In the genomic region with DNA sequence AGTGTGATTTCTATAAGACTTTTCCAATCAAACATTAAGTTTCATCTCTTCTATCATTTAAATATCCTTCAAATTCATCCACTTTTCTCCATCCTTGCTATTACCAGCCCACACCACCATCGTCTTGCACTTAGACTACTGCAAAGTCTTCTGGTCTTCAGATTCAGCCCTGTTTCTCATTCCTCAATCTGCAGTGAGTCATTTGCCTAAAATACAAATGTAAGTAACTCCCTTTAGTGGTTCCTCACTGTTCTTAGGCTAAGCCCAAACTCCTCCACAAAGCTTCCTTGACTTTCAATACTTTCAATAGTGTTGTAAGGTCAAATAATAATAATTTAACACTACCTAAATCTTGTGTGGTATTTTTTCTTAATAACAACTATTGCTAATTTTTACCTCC, we compare ENCODE assay signal across 19 cellular contexts.
DNase-seq lines count a peak whose midpoint lies in the region; ATAC-seq and TF ChIP-seq lines count a peak whose summit lies in the region.
"Had no signal": no experiment of that assay in that cellular context is flagged by ENCODE, and none has a peak within 500 bp of the region (broad histone marks: within the 10 kb centered on the region; RNA-seq: fewer than 3 reads in every experiment).

No MANE protein-coding gene starts in this region.

- peaks cover 6% of the 10 kb centered on the region for H3K9me3 Mint-ChIP-seq in mesothelial cell of epicardium
- H3K9me3 Mint-ChIP-seq: activated T-cell treated with anti-CD3 and anti-CD28 coated beads, Interleukin-2, amount 50 U/mL, for 24 hours had no signal

- peak; percentile 61 for DNase-seq in AG10803 (ENCODE audit: low read depth)
- DNase-seq in IMR-90 = peak; percentile 67
- peak; percentile 26 to 62 for DNase-seq in cardiac fibroblast (ENCODE audit: low read depth in 2 of 2)
- DNase-seq in mesothelial cell of epicardium (ENCODE audit: low spot score in 2 of 2, unreplicated experiment in 2 of 2) = no peak
- no peak for DNase-seq in NCI-H2196 treated with DMSO at 0.1 percent for 48 hours (lab: John Stamatoyannopoulos, UW; ENCODE audit: unreplicated experiment)
- no peak for DNase-seq in ureter (ENCODE audit: low spot score)
- no peak for DNase-seq in ACHN
- DNase-seq: activated CD4-positive, alpha-beta T cell treated with anti-CD3 and anti-CD28 coated beads, Interleukin-2, amount 50 U/mL, for 1 hour; activated T-cell treated with anti-CD3 and anti-CD28 coated beads, Interleukin-2, amount 50 U/mL, for 24 hours; AML-193; anterior cingulate cortex; DMS53; dorsolateral prefrontal cortex; foreskin keratinocyte; NCI-H1694; NCI-H526 treated with DMSO at 0.1 percent for 48 hours; occipital lobe had no signal

- peaks cover 5% of the 10 kb centered on the region; the same call in 1 of the 2 replicates for H3K36me3 ChIP-seq in IMR-90 (ENCODE audit: control insufficient read depth, insufficient read depth, low read length)

- no peaks in the 10 kb centered on the region for H3K27me3 ChIP-seq in IMR-90 (ENCODE audit: control insufficient read depth, insufficient read depth, low read length)
- H3K27me3 ChIP-seq: dorsolateral prefrontal cortex, foreskin keratinocyte had no signal

- no peak for TF ChIP-seq RAD21 in IMR-90 (IDR thresholded peaks at IDR 0.05; ENCODE audit: low read length)

- H2BK20ac ChIP-seq in IMR-90 (ENCODE audit: low read depth, low read length) = no peak overlapping the region

- no peaks in the 10 kb centered on the region for H3K27me3 Mint-ChIP-seq in mesothelial cell of epicardium (ENCODE audit: low read depth)
- H3K27me3 Mint-ChIP-seq: activated T-cell treated with anti-CD3 and anti-CD28 coated beads, Interleukin-2, amount 50 U/mL, for 24 hours had no signal

- WGBS in IMR-90 (ENCODE audit: extremely low coverage in 2 of 2, insufficient read length in 1 of 2), 2 experiments = 100% methylated on average over 1 of the region's 1 CpG

- H3K4ac ChIP-seq in IMR-90 (ENCODE audit: low read depth, low read length) = no peak overlapping the region

- no peak overlapping the region for H3K9ac ChIP-seq in IMR-90 (ENCODE audit: low read depth, low read length)

- dilution Hi-C loops in IMR-90 (cut with HindIII; ENCODE audit: low sequenced_read_pairs, unreplicated experiment) = no loop called here

- ATAC-seq in IMR-90 (ENCODE audit: low read depth) = peak; percentile 43; the same call in 1 of the 2 replicates
- no peak for ATAC-seq in HG03442 (IDR thresholded peaks at IDR 0.05; ENCODE audit: unreplicated experiment)
- ATAC-seq: foreskin keratinocyte had no signal

- TF ChIP-seq POLR2A in IMR-90 (IDR thresholded peaks at IDR 0.05; ENCODE audit: low read depth, low read length) = no peak

- POLR2A ChIA-PET in IMR-90 (lab: Charles Lee; ENCODE audit: unreplicated experiment) = no interaction called here

- no peak overlapping the region for H3K23ac ChIP-seq in IMR-90 (ENCODE audit: low read depth, low read length)

- H4K5ac ChIP-seq in IMR-90 (ENCODE audit: low read depth, low read length) = no peak overlapping the region

- H4K8ac ChIP-seq in IMR-90 (ENCODE audit: low read depth in 2 of 2, low read length in 2 of 2) = no peak overlapping the region

- CTCF ChIA-PET in IMR-90 (lab: Yijun Ruan, JAX) = interaction anchor here (0.9 to 1.2 kb wide), 2 partner anchors 16 to 178 kb away, joined by 3 read pairs; no protein-coding TSS in a partner anchor

- peaks cover 0 to 17% of the 10 kb centered on the region in 2 experiments; a peak in 2 of 4 replicates for H3K79me1 ChIP-seq in IMR-90 (ENCODE audit: low read depth in 1 of 2, low read length in 2 of 2)

- H2BK15ac ChIP-seq in IMR-90 (ENCODE audit: low read depth, low read length) = no peak overlapping the region

- no peak overlapping the region for H2AK9ac ChIP-seq in IMR-90 (replicated peaks; ENCODE audit: low read depth, low read length, poor library complexity)

- no peak overlapping the region for H3K56ac ChIP-seq in IMR-90 (ENCODE audit: extremely low read depth, insufficient read depth, low read length)

- peaks cover 8% of the 10 kb centered on the region for H3K4me1 ChIP-seq in IMR-90 (ENCODE audit: control insufficient read depth, insufficient read depth, low read length)

- H2BK120ac ChIP-seq in IMR-90 (ENCODE audit: low read depth, low read length) = no peak overlapping the region

- H3K4me2 ChIP-seq in IMR-90 (ENCODE audit: low read depth, low read length) = no peak overlapping the region

- in situ Hi-C loops in IMR-90 (cut with MboI; ENCODE audit: low sequenced_read_pairs) = loop anchor here (25.0 kb wide), 1 partner anchor 626 kb away; no protein-coding TSS in a partner anchor
- in situ Hi-C loops in ACHN (cut with HindIII; ENCODE audit: low pct_ligation_motif_present, low pct_unique_long_range_greater_than_20kb, low sequenced_read_pairs) = no loop called here

- H3K4me1 Mint-ChIP-seq in mesothelial cell of epicardium = peaks cover 21% of the 10 kb centered on the region

- no peak for TF ChIP-seq CTCF in AG10803 (conservative IDR thresholded peaks at IDR 0.05; ENCODE audit: low read length)
- TF ChIP-seq CTCF in IMR-90 (conservative IDR thresholded peaks at IDR 0.05; ENCODE audit: low read depth, low read length) = no peak
- TF ChIP-seq CTCF in cardiac fibroblast (IDR thresholded peaks at IDR 0.05; ENCODE audit: low read depth, low read length) = no peak
- no peak for TF ChIP-seq CTCF in mesothelial cell of epicardium (IDR thresholded peaks at IDR 0.05; ENCODE audit: unreplicated experiment)

- H4K91ac ChIP-seq in IMR-90 (ENCODE audit: insufficient read depth, low read depth, low read length) = no peak overlapping the region

- H3K36me3 Mint-ChIP-seq in mesothelial cell of epicardium = peaks cover 17% of the 10 kb centered on the region

- H3K9me3 ChIP-seq in IMR-90 (ENCODE audit: control insufficient read depth, insufficient read depth, low read length) = no peaks in the 10 kb centered on the region

- H4K20me1 ChIP-seq in IMR-90 (ENCODE audit: insufficient read depth, low read length) = no peaks in the 10 kb centered on the region

- H2BK5ac ChIP-seq in IMR-90 (ENCODE audit: low read depth, low read length, poor library complexity, severe bottlenecking) = peak overlapping the region; percentile 25

- no peak overlapping the region for H3K14ac ChIP-seq in IMR-90 (replicated peaks; ENCODE audit: low read depth, low read length)

- intact Hi-C loops in IMR-90 (cut with micrococcal nuclease) = loop anchor here (5.0 kb wide), 2 partner anchors 201 to 611 kb away; no protein-coding TSS in a partner anchor

- peak overlapping the region; percentile 13 for H3K27ac Mint-ChIP-seq in mesothelial cell of epicardium
- H3K27ac Mint-ChIP-seq: activated T-cell treated with anti-CD3 and anti-CD28 coated beads, Interleukin-2, amount 50 U/mL, for 24 hours; T-helper 2 cell treated with Interferon-gamma antibody and Interleukin-4, amounts not matched to agents 5 μg/mL and 100 μg/mL, for 36 hours had no signal

- no peak overlapping the region for H3K4me3 Mint-ChIP-seq in mesothelial cell of epicardium
- H3K4me3 Mint-ChIP-seq: activated T-cell treated with anti-CD3 and anti-CD28 coated beads, Interleukin-2, amount 50 U/mL, for 24 hours; T-helper 2 cell treated with Interferon-gamma antibody and Interleukin-4, amounts not matched to agents 5 μg/mL and 100 μg/mL, for 36 hours had no signal

- H2AK5ac ChIP-seq in IMR-90 (ENCODE audit: low read depth, low read length) = no peak overlapping the region

- no TSS peak for BruUV-seq in IMR-90 (replicated peaks; lab: Mats Ljungman, UMichigan)

- H3K18ac ChIP-seq in IMR-90 (ENCODE audit: low read depth, low read length) = no peak overlapping the region

- H3K4me3 ChIP-seq in AG10803 (ENCODE audit: low read length) (no peak overlapping the region), IMR-90 (ENCODE audit: insufficient read depth, low read depth, low read length) (no peak overlapping the region), cardiac fibroblast (replicated peaks in 1 of 2; ENCODE audit: low read depth in 2 of 2, low read length in 2 of 2) (no peak overlapping the region)
- H3K4me3 ChIP-seq: dorsolateral prefrontal cortex had no signal

- H3K27ac ChIP-seq in IMR-90 (ENCODE audit: insufficient read depth, low read length) = no peak overlapping the region
- H3K27ac ChIP-seq: foreskin keratinocyte had no signal

- H3K9me1 ChIP-seq in IMR-90 (ENCODE audit: insufficient read depth, low read length) = 0 out of 2 replicates have a peak, but pooled peaks cover 2% of the 10 kb centered on the region

- H2AFZ ChIP-seq in IMR-90 (replicated peaks; ENCODE audit: low read length, poor library complexity) = no peak overlapping the region

TF ChIP-seq in IMR-90, 13 proteins besides CTCF, POLR2A, EP300 and RAD21 (continues in another document):
- TF ChIP-seq CHD1 (IDR thresholded peaks at IDR 0.05; ENCODE audit: low read depth, low read length) (no peak), CEBPB (IDR thresholded peaks at IDR 0.05; ENCODE audit: low read depth, low read length) (no peak), SMC3 (IDR thresholded peaks at IDR 0.05; ENCODE audit: low read depth, low read length) (no peak), MXI1 (IDR thresholded peaks at IDR 0.05; ENCODE audit: borderline replicate concordance, low read depth, low read length) (no peak), FOS (IDR thresholded peaks at IDR 0.05; ENCODE audit: low read depth, low read length) (no peak), NFE2L2 (IDR thresholded peaks at IDR 0.05; ENCODE audit: low read depth, low read length) (no peak), MAZ (IDR thresholded peaks at IDR 0.05; ENCODE audit: borderline replicate concordance, low read depth, low read length) (no peak), USF2 (IDR thresholded peaks at IDR 0.05; ENCODE audit: low read depth, low read length) (no peak), ELK1 (IDR thresholded peaks at IDR 0.05; ENCODE audit: borderline replicate concordance, low read depth, low read length) (no peak), MAFK (IDR thresholded peaks at IDR 0.05; ENCODE audit: low read depth, low read length) (no peak), BHLHE40 (IDR thresholded peaks at IDR 0.05; ENCODE audit: low read depth, low read length) (no peak)

Comparison
In these comparisons a context has a peak if more than half of its experiments do, and no peak if none do; other contexts are left out.
1. DNase-seq: peak in AG10803 (single experiment), IMR-90 (single experiment) and cardiac fibroblast (2 of 2); none in mesothelial cell of epicardium (0 of 2), NCI-H2196 treated with DMSO at 0.1 percent for 48 hours (single experiment), ureter (single experiment) and ACHN (single experiment).